Comparison of ENCODE assay signal across 25 cellular contexts in genomic region chr2:235711527-235711926, GRCh38.
DNase-seq lines count a peak whose midpoint lies in the region; ATAC-seq and TF ChIP-seq lines count a peak whose summit lies in the region.
"Had no signal": no experiment of that assay in that cellular context is flagged by ENCODE, and none has a peak within 500 bp of the region (broad histone marks: within the 10 kb centered on the region; RNA-seq: fewer than 3 reads in every experiment).

No MANE protein-coding gene starts in this region.

- H3K27ac ChIP-seq in caudate nucleus (ENCODE audit: low read depth, low read length) = peak overlapping the region; percentile 67
- H3K27ac ChIP-seq: A549, KMS-11, SJCRH30 had no signal

- H3K4me3 ChIP-seq in foreskin fibroblast (ENCODE audit: low read depth in 1 of 2, low read length in 2 of 2) = no peak overlapping the region
- H3K4me3 ChIP-seq: A549, GM23338, HAP-1, SJCRH30 had no signal

- DNase-seq in Ammon's horn (ENCODE audit: low spot score) = peak; percentile 68
- peak in 12 of 61 donors; percentile 16 to 52 (median 38) for DNase-seq in caudate nucleus (lab: John Stamatoyannopoulos, UW)
- DNase-seq in medulla oblongata (ENCODE audit: extremely low spot score) = peak; percentile 54
- no peak for DNase-seq in sciatic nerve (ENCODE audit: low spot score)
- no peak for DNase-seq in foreskin fibroblast
- no peak for DNase-seq in NCI-H187 treated with DMSO at 0.1 percent for 48 hours (lab: John Stamatoyannopoulos, UW)
- DNase-seq: CD4-positive, CD25-positive, alpha-beta regulatory T cell; DMS79; IMR-90; NCI-H1092 treated with DMSO at 0.1 percent for 48 hours; NCI-H1436 treated with DMSO at 0.1 percent for 48 hours; NCI-H2029; NCI-H2171; NCI-H345; NCI-H524; NCI-H774; NK-92 treated with Interleukin-12 subunit alpha and Interleukin-12 subunit beta, amount 100 ng/mL, for 24 hours; SJCRH30 had no signal

- peak; percentile 58 for ATAC-seq in sciatic nerve
- ATAC-seq in GM19452 (IDR thresholded peaks at IDR 0.05; ENCODE audit: unreplicated experiment) = no peak
- ATAC-seq in HG03521 (IDR thresholded peaks at IDR 0.05; ENCODE audit: unreplicated experiment) = no peak
- ATAC-seq: A549, GM23338, Panc1 had no signal

- no peak for TF ChIP-seq CTCF in foreskin fibroblast (IDR thresholded peaks at IDR 0.05; ENCODE audit: low read depth, low read length)

- intact Hi-C loops in sciatic nerve (cut with DNase I) = no loop called here

Comparison
In these comparisons a context has a peak if more than half of its experiments do, and no peak if none do; other contexts are left out.
1. DNase-seq: peak in Ammon's horn (single experiment) and medulla oblongata (single experiment); none in sciatic nerve (single experiment), foreskin fibroblast (0 of 2) and NCI-H187 treated with DMSO at 0.1 percent for 48 hours (single experiment).